ENCODE assay signal across 1 cellular context in the genomic region with DNA sequence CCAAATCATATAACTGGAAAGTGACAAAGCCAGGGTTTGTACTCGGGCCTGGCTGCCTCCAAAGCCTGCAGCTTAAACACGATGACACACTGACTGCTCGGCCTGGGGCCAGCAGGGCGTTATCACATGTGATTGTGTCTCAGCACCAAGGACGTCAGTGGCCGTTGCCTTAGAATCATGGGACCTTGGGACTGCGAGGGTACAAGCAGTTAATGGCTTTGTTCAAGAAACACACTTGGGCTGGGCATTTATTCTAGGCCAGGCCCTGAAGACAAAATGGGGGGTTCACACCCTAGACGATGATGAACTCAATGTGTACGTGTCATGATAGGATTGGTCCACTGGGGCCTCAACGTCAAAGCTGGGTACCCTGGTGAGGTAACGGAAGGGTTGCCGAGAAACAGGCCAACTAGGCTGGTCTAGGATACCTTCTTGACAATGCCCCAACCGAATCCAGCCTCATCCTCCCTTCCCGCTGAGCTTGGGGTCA.
TF ChIP-seq lines count a peak whose summit lies in the region.

No MANE protein-coding gene starts in this region.

TF ChIP-seq in K562, 482 proteins besides CTCF, POLR2A, EP300 and RAD21 (continued from another document):
- TF ChIP-seq, protein P1, sequence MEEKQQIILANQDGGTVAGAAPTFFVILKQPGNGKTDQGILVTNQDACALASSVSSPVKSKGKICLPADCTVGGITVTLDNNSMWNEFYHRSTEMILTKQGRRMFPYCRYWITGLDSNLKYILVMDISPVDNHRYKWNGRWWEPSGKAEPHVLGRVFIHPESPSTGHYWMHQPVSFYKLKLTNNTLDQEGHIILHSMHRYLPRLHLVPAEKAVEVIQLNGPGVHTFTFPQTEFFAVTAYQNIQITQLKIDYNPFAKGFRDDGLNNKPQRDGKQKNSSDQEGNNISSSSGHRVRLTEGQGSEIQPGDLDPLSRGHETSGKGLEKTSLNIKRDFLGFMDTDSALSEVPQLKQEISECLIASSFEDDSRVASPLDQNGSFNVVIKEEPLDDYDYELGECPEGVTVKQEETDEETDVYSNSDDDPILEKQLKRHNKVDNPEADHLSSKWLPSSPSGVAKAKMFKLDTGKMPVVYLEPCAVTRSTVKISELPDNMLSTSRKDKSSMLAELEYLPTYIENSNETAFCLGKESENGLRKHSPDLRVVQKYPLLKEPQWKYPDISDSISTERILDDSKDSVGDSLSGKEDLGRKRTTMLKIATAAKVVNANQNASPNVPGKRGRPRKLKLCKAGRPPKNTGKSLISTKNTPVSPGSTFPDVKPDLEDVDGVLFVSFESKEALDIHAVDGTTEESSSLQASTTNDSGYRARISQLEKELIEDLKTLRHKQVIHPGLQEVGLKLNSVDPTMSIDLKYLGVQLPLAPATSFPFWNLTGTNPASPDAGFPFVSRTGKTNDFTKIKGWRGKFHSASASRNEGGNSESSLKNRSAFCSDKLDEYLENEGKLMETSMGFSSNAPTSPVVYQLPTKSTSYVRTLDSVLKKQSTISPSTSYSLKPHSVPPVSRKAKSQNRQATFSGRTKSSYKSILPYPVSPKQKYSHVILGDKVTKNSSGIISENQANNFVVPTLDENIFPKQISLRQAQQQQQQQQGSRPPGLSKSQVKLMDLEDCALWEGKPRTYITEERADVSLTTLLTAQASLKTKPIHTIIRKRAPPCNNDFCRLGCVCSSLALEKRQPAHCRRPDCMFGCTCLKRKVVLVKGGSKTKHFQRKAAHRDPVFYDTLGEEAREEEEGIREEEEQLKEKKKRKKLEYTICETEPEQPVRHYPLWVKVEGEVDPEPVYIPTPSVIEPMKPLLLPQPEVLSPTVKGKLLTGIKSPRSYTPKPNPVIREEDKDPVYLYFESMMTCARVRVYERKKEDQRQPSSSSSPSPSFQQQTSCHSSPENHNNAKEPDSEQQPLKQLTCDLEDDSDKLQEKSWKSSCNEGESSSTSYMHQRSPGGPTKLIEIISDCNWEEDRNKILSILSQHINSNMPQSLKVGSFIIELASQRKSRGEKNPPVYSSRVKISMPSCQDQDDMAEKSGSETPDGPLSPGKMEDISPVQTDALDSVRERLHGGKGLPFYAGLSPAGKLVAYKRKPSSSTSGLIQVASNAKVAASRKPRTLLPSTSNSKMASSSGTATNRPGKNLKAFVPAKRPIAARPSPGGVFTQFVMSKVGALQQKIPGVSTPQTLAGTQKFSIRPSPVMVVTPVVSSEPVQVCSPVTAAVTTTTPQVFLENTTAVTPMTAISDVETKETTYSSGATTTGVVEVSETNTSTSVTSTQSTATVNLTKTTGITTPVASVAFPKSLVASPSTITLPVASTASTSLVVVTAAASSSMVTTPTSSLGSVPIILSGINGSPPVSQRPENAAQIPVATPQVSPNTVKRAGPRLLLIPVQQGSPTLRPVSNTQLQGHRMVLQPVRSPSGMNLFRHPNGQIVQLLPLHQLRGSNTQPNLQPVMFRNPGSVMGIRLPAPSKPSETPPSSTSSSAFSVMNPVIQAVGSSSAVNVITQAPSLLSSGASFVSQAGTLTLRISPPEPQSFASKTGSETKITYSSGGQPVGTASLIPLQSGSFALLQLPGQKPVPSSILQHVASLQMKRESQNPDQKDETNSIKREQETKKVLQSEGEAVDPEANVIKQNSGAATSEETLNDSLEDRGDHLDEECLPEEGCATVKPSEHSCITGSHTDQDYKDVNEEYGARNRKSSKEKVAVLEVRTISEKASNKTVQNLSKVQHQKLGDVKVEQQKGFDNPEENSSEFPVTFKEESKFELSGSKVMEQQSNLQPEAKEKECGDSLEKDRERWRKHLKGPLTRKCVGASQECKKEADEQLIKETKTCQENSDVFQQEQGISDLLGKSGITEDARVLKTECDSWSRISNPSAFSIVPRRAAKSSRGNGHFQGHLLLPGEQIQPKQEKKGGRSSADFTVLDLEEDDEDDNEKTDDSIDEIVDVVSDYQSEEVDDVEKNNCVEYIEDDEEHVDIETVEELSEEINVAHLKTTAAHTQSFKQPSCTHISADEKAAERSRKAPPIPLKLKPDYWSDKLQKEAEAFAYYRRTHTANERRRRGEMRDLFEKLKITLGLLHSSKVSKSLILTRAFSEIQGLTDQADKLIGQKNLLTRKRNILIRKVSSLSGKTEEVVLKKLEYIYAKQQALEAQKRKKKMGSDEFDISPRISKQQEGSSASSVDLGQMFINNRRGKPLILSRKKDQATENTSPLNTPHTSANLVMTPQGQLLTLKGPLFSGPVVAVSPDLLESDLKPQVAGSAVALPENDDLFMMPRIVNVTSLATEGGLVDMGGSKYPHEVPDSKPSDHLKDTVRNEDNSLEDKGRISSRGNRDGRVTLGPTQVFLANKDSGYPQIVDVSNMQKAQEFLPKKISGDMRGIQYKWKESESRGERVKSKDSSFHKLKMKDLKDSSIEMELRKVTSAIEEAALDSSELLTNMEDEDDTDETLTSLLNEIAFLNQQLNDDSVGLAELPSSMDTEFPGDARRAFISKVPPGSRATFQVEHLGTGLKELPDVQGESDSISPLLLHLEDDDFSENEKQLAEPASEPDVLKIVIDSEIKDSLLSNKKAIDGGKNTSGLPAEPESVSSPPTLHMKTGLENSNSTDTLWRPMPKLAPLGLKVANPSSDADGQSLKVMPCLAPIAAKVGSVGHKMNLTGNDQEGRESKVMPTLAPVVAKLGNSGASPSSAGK (IDR thresholded peaks at IDR 0.05), result peak; percentile 92
- TF ChIP-seq, protein P2, sequence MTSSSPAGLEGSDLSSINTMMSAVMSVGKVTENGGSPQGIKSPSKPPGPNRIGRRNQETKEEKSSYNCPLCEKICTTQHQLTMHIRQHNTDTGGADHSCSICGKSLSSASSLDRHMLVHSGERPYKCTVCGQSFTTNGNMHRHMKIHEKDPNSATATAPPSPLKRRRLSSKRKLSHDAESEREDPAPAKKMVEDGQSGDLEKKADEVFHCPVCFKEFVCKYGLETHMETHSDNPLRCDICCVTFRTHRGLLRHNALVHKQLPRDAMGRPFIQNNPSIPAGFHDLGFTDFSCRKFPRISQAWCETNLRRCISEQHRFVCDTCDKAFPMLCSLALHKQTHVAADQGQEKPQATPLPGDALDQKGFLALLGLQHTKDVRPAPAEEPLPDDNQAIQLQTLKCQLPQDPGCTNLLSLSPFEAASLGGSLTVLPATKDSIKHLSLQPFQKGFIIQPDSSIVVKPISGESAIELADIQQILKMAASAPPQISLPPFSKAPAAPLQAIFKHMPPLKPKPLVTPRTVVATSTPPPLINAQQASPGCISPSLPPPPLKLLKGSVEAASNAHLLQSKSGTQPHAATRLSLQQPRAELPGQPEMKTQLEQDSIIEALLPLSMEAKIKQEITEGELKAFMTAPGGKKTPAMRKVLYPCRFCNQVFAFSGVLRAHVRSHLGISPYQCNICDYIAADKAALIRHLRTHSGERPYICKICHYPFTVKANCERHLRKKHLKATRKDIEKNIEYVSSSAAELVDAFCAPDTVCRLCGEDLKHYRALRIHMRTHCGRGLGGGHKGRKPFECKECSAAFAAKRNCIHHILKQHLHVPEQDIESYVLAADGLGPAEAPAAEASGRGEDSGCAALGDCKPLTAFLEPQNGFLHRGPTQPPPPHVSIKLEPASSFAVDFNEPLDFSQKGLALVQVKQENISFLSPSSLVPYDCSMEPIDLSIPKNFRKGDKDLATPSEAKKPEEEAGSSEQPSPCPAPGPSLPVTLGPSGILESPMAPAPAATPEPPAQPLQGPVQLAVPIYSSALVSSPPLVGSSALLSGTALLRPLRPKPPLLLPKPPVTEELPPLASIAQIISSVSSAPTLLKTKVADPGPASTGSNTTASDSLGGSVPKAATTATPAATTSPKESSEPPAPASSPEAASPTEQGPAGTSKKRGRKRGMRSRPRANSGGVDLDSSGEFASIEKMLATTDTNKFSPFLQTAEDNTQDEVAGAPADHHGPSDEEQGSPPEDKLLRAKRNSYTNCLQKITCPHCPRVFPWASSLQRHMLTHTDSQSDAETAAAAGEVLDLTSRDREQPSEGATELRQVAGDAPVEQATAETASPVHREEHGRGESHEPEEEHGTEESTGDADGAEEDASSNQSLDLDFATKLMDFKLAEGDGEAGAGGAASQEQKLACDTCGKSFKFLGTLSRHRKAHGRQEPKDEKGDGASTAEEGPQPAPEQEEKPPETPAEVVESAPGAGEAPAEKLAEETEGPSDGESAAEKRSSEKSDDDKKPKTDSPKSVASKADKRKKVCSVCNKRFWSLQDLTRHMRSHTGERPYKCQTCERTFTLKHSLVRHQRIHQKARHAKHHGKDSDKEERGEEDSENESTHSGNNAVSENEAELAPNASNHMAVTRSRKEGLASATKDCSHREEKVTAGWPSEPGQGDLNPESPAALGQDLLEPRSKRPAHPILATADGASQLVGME (CRISPR knock-in tag; IDR thresholded peaks at IDR 0.05), result no peak
- TF ChIP-seq PTRF (tag; IDR thresholded peaks at IDR 0.05) (peak; percentile 65; the same call in 1 of the 2 replicates), ZNF76 (CRISPR knock-in tag; IDR thresholded peaks at IDR 0.05; ENCODE audit: borderline replicate concordance) (0 out of 2 replicates have a peak, but pooled peaks have one; percentile 24), BHLHE40 (IDR thresholded peaks at IDR 0.05; ENCODE audit: low read length) (peak; percentile 6; the same call in 1 of the 2 replicates), NR4A1 (CRISPR knock-in tag; IDR thresholded peaks at IDR 0.05) (no peak), NR4A1 (tag; IDR thresholded peaks at IDR 0.05) (peak; percentile 88; the same call in 1 of the 2 replicates), ELF4 (CRISPR knock-in tag; IDR thresholded peaks at IDR 0.05) (0 out of 2 replicates have a peak, but pooled peaks have one; percentile 15), ZNF239 (CRISPR knock-in tag; IDR thresholded peaks at IDR 0.05) (peak; percentile 29; the same call in 1 of the 2 replicates), BACH1 (tag; IDR thresholded peaks at IDR 0.05) (peak; percentile 67; the same call in 1 of the 2 replicates), JUN (IDR thresholded peaks at IDR 0.05; ENCODE audit: borderline replicate concordance, low read depth, low read length) (0 out of 2 replicates have a peak, but pooled peaks have one; percentile 14), JUN (CRISPR knock-in tag; IDR thresholded peaks at IDR 0.05; ENCODE audit: borderline replicate concordance) (no peak), ZNF197 (CRISPR knock-in tag; IDR thresholded peaks at IDR 0.05; ENCODE audit: low read depth) (peak; percentile 69; the same call in 1 of the 2 replicates)
- TF ChIP-seq, protein P3, sequence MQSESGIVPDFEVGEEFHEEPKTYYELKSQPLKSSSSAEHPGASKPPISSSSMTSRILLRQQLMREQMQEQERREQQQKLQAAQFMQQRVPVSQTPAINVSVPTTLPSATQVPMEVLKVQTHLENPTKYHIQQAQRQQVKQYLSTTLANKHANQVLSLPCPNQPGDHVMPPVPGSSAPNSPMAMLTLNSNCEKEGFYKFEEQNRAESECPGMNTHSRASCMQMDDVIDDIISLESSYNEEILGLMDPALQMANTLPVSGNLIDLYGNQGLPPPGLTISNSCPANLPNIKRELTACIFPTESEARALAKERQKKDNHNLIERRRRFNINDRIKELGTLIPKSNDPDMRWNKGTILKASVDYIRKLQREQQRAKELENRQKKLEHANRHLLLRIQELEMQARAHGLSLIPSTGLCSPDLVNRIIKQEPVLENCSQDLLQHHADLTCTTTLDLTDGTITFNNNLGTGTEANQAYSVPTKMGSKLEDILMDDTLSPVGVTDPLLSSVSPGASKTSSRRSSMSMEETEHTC (IDR thresholded peaks at IDR 0.05), result 0 out of 2 replicates have a peak, but pooled peaks have one; percentile 28
- TF ChIP-seq, protein P4, sequence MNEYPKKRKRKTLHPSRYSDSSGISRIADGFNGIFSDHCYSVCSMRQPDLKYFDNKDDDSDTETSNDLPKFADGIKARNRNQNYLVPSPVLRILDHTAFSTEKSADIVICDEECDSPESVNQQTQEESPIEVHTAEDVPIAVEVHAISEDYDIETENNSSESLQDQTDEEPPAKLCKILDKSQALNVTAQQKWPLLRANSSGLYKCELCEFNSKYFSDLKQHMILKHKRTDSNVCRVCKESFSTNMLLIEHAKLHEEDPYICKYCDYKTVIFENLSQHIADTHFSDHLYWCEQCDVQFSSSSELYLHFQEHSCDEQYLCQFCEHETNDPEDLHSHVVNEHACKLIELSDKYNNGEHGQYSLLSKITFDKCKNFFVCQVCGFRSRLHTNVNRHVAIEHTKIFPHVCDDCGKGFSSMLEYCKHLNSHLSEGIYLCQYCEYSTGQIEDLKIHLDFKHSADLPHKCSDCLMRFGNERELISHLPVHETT (CRISPR knock-in tag; conservative IDR thresholded peaks at IDR 0.05 in 1 of 2, IDR thresholded peaks at IDR 0.05 in 1 of 2), result peak in 1 of 2 experiments; percentile 86; a peak in 2 of 4 replicates
